In genomic region chr18:63320690-63321265, GRCh38 we compare ENCODE assay signal across 8 cellular contexts. TPM values are rescaled to one million over a fixed set of nuclear protein-coding genes. Genes with fewer than 3 reads are reported as not detected.
DNase-seq lines count a peak whose midpoint lies in the region; ATAC-seq, FAIRE-seq and TF ChIP-seq lines count a peak whose summit lies in the region.

No MANE protein-coding gene starts in this region.

- DNase-seq in BE2C = no peak
- DNase-seq in MG63 = no peak
- peak; percentile 80 for DNase-seq in coronary artery (ENCODE audit: low spot score)
- DNase-seq in lower lobe of right lung = peak; percentile 60
- peak; percentile 53 to 55 for DNase-seq in stimulated activated naive CD8-positive, alpha-beta T cell treated with anti-CD3 and anti-CD28 coated beads, Interleukin-15, amount 100 ng/mL, for 72 hours
- DNase-seq in HTR-8/SVneo (ENCODE audit: insufficient read length, low spot score) = no peak

- peak overlapping the region; percentile 94 to 98 for H3K27ac Mint-ChIP-seq in stimulated activated naive CD8-positive, alpha-beta T cell treated with anti-CD3 and anti-CD28 coated beads, Interleukin-15, amount 100 ng/mL, for 72 hours

- peaks cover 5% of the 10 kb centered on the region for H3K4me1 ChIP-seq in BE2C
- peaks cover 20% of the 10 kb centered on the region for H3K4me1 ChIP-seq in lower lobe of right lung

- H3K4me1 Mint-ChIP-seq in stimulated activated naive CD8-positive, alpha-beta T cell treated with anti-CD3 and anti-CD28 coated beads, Interleukin-15, amount 100 ng/mL, for 72 hours = peaks cover 23% of the 10 kb centered on the region

- intact Hi-C loops in lower lobe of right lung (cut with DNase I) = loop anchor here (10.0 kb wide), 2 partner anchors 186 to 306 kb away; no protein-coding TSS in a partner anchor

- no peak for FAIRE-seq in HTR-8/SVneo (lab: Jason Lieb, UNC)

- H3K9me3 Mint-ChIP-seq in stimulated activated naive CD8-positive, alpha-beta T cell treated with anti-CD3 and anti-CD28 coated beads, Interleukin-15, amount 100 ng/mL, for 72 hours = no peaks in the 10 kb centered on the region

- H3K36me3 ChIP-seq in BE2C (no peaks in the 10 kb centered on the region), MG63 (no peaks in the 10 kb centered on the region), lower lobe of right lung (no peaks in the 10 kb centered on the region)

- peak overlapping the region; percentile 93 to 94 for H3K4me3 Mint-ChIP-seq in stimulated activated naive CD8-positive, alpha-beta T cell treated with anti-CD3 and anti-CD28 coated beads, Interleukin-15, amount 100 ng/mL, for 72 hours

- no peaks in the 10 kb centered on the region for H3K9me3 ChIP-seq in BE2C
- no peaks in the 10 kb centered on the region for H3K9me3 ChIP-seq in MG63
- H3K9me3 ChIP-seq in lower lobe of right lung = no peaks in the 10 kb centered on the region

- TF ChIP-seq CTCF in BE2C (IDR thresholded peaks at IDR 0.05; ENCODE audit: low read depth, low read length) = no peak
- TF ChIP-seq CTCF in WI38 (IDR thresholded peaks at IDR 0.05; ENCODE audit: low read depth, low read length) = no peak
- TF ChIP-seq CTCF in coronary artery (IDR thresholded peaks at IDR 0.05) = no peak
- TF ChIP-seq CTCF in lower lobe of right lung (IDR thresholded peaks at IDR 0.05) = no peak

- H3K27me3 ChIP-seq in BE2C (no peaks in the 10 kb centered on the region), MG63 (no peaks in the 10 kb centered on the region), lower lobe of right lung (ENCODE audit: low read depth) (no peaks in the 10 kb centered on the region)

- ATAC-seq in GM19395 (IDR thresholded peaks at IDR 0.05; ENCODE audit: unreplicated experiment) (peak; percentile 14), lower lobe of right lung (peak; percentile 37 to 60)
- peak; percentile 39 for ATAC-seq in stimulated activated naive CD8-positive, alpha-beta T cell treated with anti-CD3 and anti-CD28 coated beads, Interleukin-15, amount 100 ng/mL, for 72 hours

- H3K27ac ChIP-seq in coronary artery (peak overlapping the region; percentile 83 to 95), lower lobe of right lung (peak overlapping the region; percentile 47)

- H3K4me3 ChIP-seq in BE2C (ENCODE audit: low read depth, low read length) (peak overlapping the region; percentile 43), MG63 (peak overlapping the region; percentile 61), WI38 (ENCODE audit: low read depth, low read length) (peak overlapping the region; percentile 46), coronary artery (peak overlapping the region; percentile 94), lower lobe of right lung (peak overlapping the region; percentile 73)

- no peaks in the 10 kb centered on the region for H3K27me3 Mint-ChIP-seq in stimulated activated naive CD8-positive, alpha-beta T cell treated with anti-CD3 and anti-CD28 coated beads, Interleukin-15, amount 100 ng/mL, for 72 hours

RNA-seq across cellular contexts. Expression of gene BCL2, which starts 1.2 kb away (rescaled TPM):
- polyA plus RNA-seq in BE2C (2012; ENCODE audit: insufficient read depth, insufficient read length, low read depth) = 15.4 TPM
- total RNA-seq in MG63 (2014; rRNA removed; shearing (Covaris generic); ENCODE audit: low replicate concordance) = 3.0 and 5.4 TPM in 2 replicates
- 11.0 TPM for total RNA-seq in lower lobe of right lung

RNA-seq across cellular contexts. Expression of gene KDSR, which starts 46.2 kb away (rescaled TPM):
- polyA plus RNA-seq in BE2C (2012; ENCODE audit: insufficient read depth, insufficient read length, low read depth) = 11.0 TPM
- total RNA-seq in MG63 (2014; rRNA removed; shearing (Covaris generic); ENCODE audit: low replicate concordance) = 17.5 and 23.7 TPM in 2 replicates
- 68.5 TPM for total RNA-seq in lower lobe of right lung

Comparison
In these comparisons a context has a peak if more than half of its experiments do, and no peak if none do; other contexts are left out.
1. DNase-seq: peak in coronary artery (single experiment), lower lobe of right lung (single experiment) and stimulated activated naive CD8-positive, alpha-beta T cell treated with anti-CD3 and anti-CD28 coated beads, Interleukin-15, amount 100 ng/mL, for 72 hours (2 of 2); none in BE2C (single experiment), MG63 (single experiment) and HTR-8/SVneo (single experiment).
2. H3K4me3 ChIP-seq: peak in every context shown above with its lines; median percentile 94 in coronary artery; 73 in lower lobe of right lung; 61 in MG63; 46 in WI38; 43 in BE2C.
3. Peak in every context shown above with its lines, with median percentiles within 50 percentile points of each other: ATAC-seq.